Comparison of ENCODE assay signal across 10 cellular contexts in the genomic region with DNA sequence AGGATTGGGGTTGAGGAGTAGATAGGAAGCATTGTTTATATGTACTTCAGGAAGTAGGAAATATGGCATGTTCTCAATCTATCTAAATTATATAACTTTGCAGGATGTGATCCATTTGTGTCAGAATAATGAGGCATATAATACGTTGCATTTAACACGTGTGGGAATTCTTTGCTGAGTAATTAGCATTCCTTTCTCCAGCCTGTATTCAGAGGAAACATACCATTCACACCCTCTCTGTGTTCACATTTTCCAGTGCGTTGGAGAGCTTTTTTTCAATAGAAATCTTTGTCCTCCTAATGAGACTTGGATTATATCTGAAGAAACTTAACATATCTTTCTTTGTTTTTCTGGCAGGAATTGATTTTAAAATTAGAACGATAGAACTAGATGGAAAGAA. TPM values are rescaled to one million over a fixed set of nuclear protein-coding genes. Genes with fewer than 3 reads are reported as not detected.
A peak's percentile ranks its signal among the peaks of the same experiment; 100 is the strongest.
DNase-seq lines count a peak whose midpoint lies in the region; ATAC-seq and TF ChIP-seq lines count a peak whose summit lies in the region.
"Had no signal": no experiment of that assay in that cellular context is flagged by ENCODE, and none has a peak within 500 bp of the region (broad histone marks: within the 10 kb centered on the region; RNA-seq: fewer than 3 reads in every experiment).

No MANE protein-coding gene starts in this region.

- intact Hi-C loops in psoas muscle (cut with DNase I): no loop called here

- H3K4me1 Mint-ChIP-seq in activated CD8-positive, alpha-beta T cell treated with anti-CD3 and anti-CD28 coated beads, Interleukin-2, amount 10 ng/mL, durations not matched to agents 7 days and 5 days (ENCODE audit: low read depth): peaks cover 41% of the 10 kb centered on the region

- H3K27ac Mint-ChIP-seq in activated CD8-positive, alpha-beta T cell treated with anti-CD3 and anti-CD28 coated beads, Interleukin-2, amount 10 ng/mL, durations not matched to agents 7 days and 5 days: peak overlapping the region; percentile 81

- no peaks in the 10 kb centered on the region for H3K27me3 ChIP-seq in psoas muscle (ENCODE audit: insufficient read depth in 3 of 3, low read length in 2 of 3)

- DNase-seq in Daoy (ENCODE audit: low read depth) (peak; percentile 15), fibroblast of the aortic adventitia (ENCODE audit: low read depth) (peak; percentile 58), psoas muscle (no peak), NCI-H1694 treated with DMSO at 0.1 percent for 48 hours (lab: John Stamatoyannopoulos, UW) (no peak), GOT3 (lab: John Stamatoyannopoulos, UW) (no peak), RKO (ENCODE audit: low spot score) (no peak)
- DNase-seq in activated CD8-positive, alpha-beta T cell treated with anti-CD3 and anti-CD28 coated beads, Interleukin-2, amount 10 ng/mL, durations not matched to agents 7 days and 5 days: no peak
- DNase-seq in effector CD4-positive, alpha-beta T cell: no peak
- DNase-seq: amniotic stem cell, NCI-H774 had no signal

- peaks cover 23% of the 10 kb centered on the region for H3K4me1 ChIP-seq in psoas muscle

- no peak for TF ChIP-seq CTCF in fibroblast of the aortic adventitia (IDR thresholded peaks at IDR 0.05; ENCODE audit: insufficient read depth, low read length)
- no peak for TF ChIP-seq CTCF in psoas muscle (IDR thresholded peaks at IDR 0.05)

- peak overlapping the region; percentile 37 for H3K27ac ChIP-seq in psoas muscle

- H3K9me3 ChIP-seq in psoas muscle: no peaks in the 10 kb centered on the region

- H3K36me3 Mint-ChIP-seq in activated CD8-positive, alpha-beta T cell treated with anti-CD3 and anti-CD28 coated beads, Interleukin-2, amount 10 ng/mL, durations not matched to agents 7 days and 5 days (ENCODE audit: low read depth): peaks cover 65% of the 10 kb centered on the region

- no peaks in the 10 kb centered on the region for H3K36me3 ChIP-seq in psoas muscle (ENCODE audit: insufficient read depth in 1 of 2, low read depth in 1 of 2)

- no peaks in the 10 kb centered on the region for H3K27me3 Mint-ChIP-seq in activated CD8-positive, alpha-beta T cell treated with anti-CD3 and anti-CD28 coated beads, Interleukin-2, amount 10 ng/mL, durations not matched to agents 7 days and 5 days (ENCODE audit: low read depth)

- H3K9me3 Mint-ChIP-seq in activated CD8-positive, alpha-beta T cell treated with anti-CD3 and anti-CD28 coated beads, Interleukin-2, amount 10 ng/mL, durations not matched to agents 7 days and 5 days (ENCODE audit: insufficient read depth): no peaks in the 10 kb centered on the region

- no peak overlapping the region for H3K4me3 ChIP-seq in fibroblast of the aortic adventitia (ENCODE audit: low read depth, low read length)
- no peak overlapping the region for H3K4me3 ChIP-seq in psoas muscle

- no peak for ATAC-seq in activated CD8-positive, alpha-beta T cell treated with anti-CD3 and anti-CD28 coated beads, Interleukin-2, amount 10 ng/mL, durations not matched to agents 7 days and 5 days
- ATAC-seq in psoas muscle: no peak

- CTCF ChIA-PET in activated CD8-positive, alpha-beta T cell treated with anti-CD3 and anti-CD28 coated beads, Interleukin-2, amount 10 ng/mL, durations not matched to agents 7 days and 5 days (lab: Charles Lee): interaction anchor here (2.4 to 3.2 kb wide), 3 partner anchors 12 to 53 kb away, joined by 9 to 14 read pairs (median 9); no protein-coding TSS in a partner anchor

- H3K4me3 Mint-ChIP-seq in activated CD8-positive, alpha-beta T cell treated with anti-CD3 and anti-CD28 coated beads, Interleukin-2, amount 10 ng/mL, durations not matched to agents 7 days and 5 days: no peak overlapping the region

- POLR2A ChIA-PET in activated CD8-positive, alpha-beta T cell treated with anti-CD3 and anti-CD28 coated beads, Interleukin-2, amount 10 ng/mL, durations not matched to agents 7 days and 5 days (lab: Charles Lee): interaction anchor here (1.1 to 1.5 kb wide), 3 partner anchors 33 to 88 kb away, joined by 3 read pairs; partner anchors contain the start of genes APH1B and RAB8B

- 17 to 25% (median 21%) methylated on average over 4 of the region's 4 CpGs for WGBS in psoas muscle, 3 donors

RNA-seq across cellular contexts. Expression of gene APH1B, which starts 33.0 kb away (rescaled TPM):
- total RNA-seq in Daoy (2014; rRNA removed; shearing (Covaris generic)): 7.8 and 8.1 TPM in 2 replicates
- 10 to 100 TPM in 1 of 2 experiments, 1 to 10 TPM in 1; 9.1 to 10.1 TPM for total RNA-seq in activated CD8-positive, alpha-beta T cell treated with anti-CD3 and anti-CD28 coated beads, Interleukin-2, amount 10 ng/mL, durations not matched to agents 7 days and 5 days
- total RNA-seq in fibroblast of the aortic adventitia (ENCODE audit: low replicate concordance) (7.8 and 22.3 TPM in 2 replicates), psoas muscle (1 to 10 TPM; 3.8 to 7.0 (median 4.6) TPM)
- polyA plus RNA-seq in psoas muscle: 1 to 10 TPM; 1.2 to 2.8 (median 1.4) TPM

RNA-seq across cellular contexts. Expression of gene RAB8B, which starts 55.0 kb away (rescaled TPM):
- 28.5 and 29.4 TPM in 2 replicates for total RNA-seq in Daoy (2014; rRNA removed; shearing (Covaris generic))
- total RNA-seq in activated CD8-positive, alpha-beta T cell treated with anti-CD3 and anti-CD28 coated beads, Interleukin-2, amount 10 ng/mL, durations not matched to agents 7 days and 5 days: 100 to 1,000 TPM; 112 to 113 TPM
- 25.3 and 84.1 TPM in 2 replicates for total RNA-seq in fibroblast of the aortic adventitia (ENCODE audit: low replicate concordance)
- 10 to 100 TPM in 1 of 4 donors, 1 to 10 TPM in 3; 5.4 to 18.1 (median 8.4) TPM for total RNA-seq in psoas muscle
- polyA plus RNA-seq in psoas muscle: 1 to 10 TPM; 2.5 to 5.0 (median 4.6) TPM

Comparison
In these comparisons a context has a peak if more than half of its experiments do, and no peak if none do; other contexts are left out.
1. DNase-seq: peak in Daoy (single experiment) and fibroblast of the aortic adventitia (single experiment); none in activated CD8-positive, alpha-beta T cell treated with anti-CD3 and anti-CD28 coated beads, Interleukin-2, amount 10 ng/mL, durations not matched to agents 7 days and 5 days (single experiment), psoas muscle (0 of 2), NCI-H1694 treated with DMSO at 0.1 percent for 48 hours (single experiment), effector CD4-positive, alpha-beta T cell (single experiment), GOT3 (single experiment) and RKO (single experiment).